In genomic region chr2:174568425-174568824, GRCh38 we compare ENCODE assay signal across 21 cellular contexts. TPM values are rescaled to one million over a fixed set of nuclear protein-coding genes. Genes with fewer than 3 reads are reported as not detected.
DNase-seq lines count a peak whose midpoint lies in the region; ATAC-seq and TF ChIP-seq lines count a peak whose summit lies in the region.
"Had no signal": no experiment of that assay in that cellular context is flagged by ENCODE, and none has a peak within 500 bp of the region (broad histone marks: within the 10 kb centered on the region; RNA-seq: fewer than 3 reads in every experiment).

No MANE protein-coding gene starts in this region.

- peaks cover 54% of the 10 kb centered on the region for H3K36me3 Mint-ChIP-seq in CD4-positive, CD25-positive, alpha-beta regulatory T cell
- H3K36me3 Mint-ChIP-seq in activated naive CD8-positive, alpha-beta T cell treated with anti-CD3 and anti-CD28 coated beads, Interleukin-2, amount 50 U/mL, for 24 hours (ENCODE audit: low read depth): peaks cover 74% of the 10 kb centered on the region

- TF ChIP-seq POLR2A in body of pancreas (IDR thresholded peaks at IDR 0.05): no peak

- H3K27ac ChIP-seq in CD4-positive, CD25-positive, alpha-beta regulatory T cell (ENCODE audit: insufficient read depth, low read length, poor library complexity, severe bottlenecking): peak overlapping the region; percentile 19
- H3K27ac ChIP-seq in body of pancreas (no peak overlapping the region), A673 (ENCODE audit: low read depth, low read length, poor library complexity, severe bottlenecking) (no peak overlapping the region)
- H3K27ac ChIP-seq: gastroesophageal sphincter, left lung, pancreas, PC-9, tibial nerve had no signal

- no peak for TF ChIP-seq CTCF in GM12865 (IDR thresholded peaks at IDR 0.05; ENCODE audit: insufficient read depth, low read depth, low read length, missing control alignments)
- TF ChIP-seq CTCF in body of pancreas (IDR thresholded peaks at IDR 0.05): no peak
- TF ChIP-seq CTCF in A673 (conservative IDR thresholded peaks at IDR 0.05; ENCODE audit: low read depth, low read length): no peak

- no peaks in the 10 kb centered on the region for H3K9me3 ChIP-seq in CD4-positive, CD25-positive, alpha-beta regulatory T cell (ENCODE audit: control insufficient read depth in 2 of 2, low read length in 2 of 2)
- no peaks in the 10 kb centered on the region for H3K9me3 ChIP-seq in body of pancreas
- H3K9me3 ChIP-seq in A673 (ENCODE audit: low read depth, low read length, poor library complexity, severe bottlenecking): no peaks in the 10 kb centered on the region
- H3K9me3 ChIP-seq: BE2C, gastroesophageal sphincter, left lung, pancreas, tibial nerve had no signal

- peaks cover 14% of the 10 kb centered on the region for H3K4me1 ChIP-seq in CD4-positive, CD25-positive, alpha-beta regulatory T cell (ENCODE audit: control insufficient read depth, insufficient read depth, low read length, poor library complexity, severe bottlenecking)
- H3K4me1 ChIP-seq in body of pancreas (peaks cover 6% of the 10 kb centered on the region), A673 (ENCODE audit: insufficient read depth, low read length, poor library complexity, severe bottlenecking) (no peaks in the 10 kb centered on the region)
- H3K4me1 ChIP-seq: BE2C had no signal

- peaks cover 98% of the 10 kb centered on the region for H3K36me3 ChIP-seq in CD4-positive, CD25-positive, alpha-beta regulatory T cell (ENCODE audit: control insufficient read depth, insufficient read depth, low read length)
- H3K36me3 ChIP-seq in body of pancreas (replicated peaks in 1 of 2; ENCODE audit: insufficient read depth in 1 of 2, low read depth in 2 of 2): no peaks in the 10 kb centered on the region
- no peaks in the 10 kb centered on the region for H3K36me3 ChIP-seq in A673 (ENCODE audit: insufficient read depth, low read length, poor library complexity, severe bottlenecking)
- H3K36me3 ChIP-seq: BE2C, pancreas had no signal

- no peak for DNase-seq in CD4-positive, CD25-positive, alpha-beta regulatory T cell
- DNase-seq in GM12865 (ENCODE audit: low read depth) (peak; percentile 25), NCI-H1694 treated with DMSO at 0.1 percent for 48 hours (lab: John Stamatoyannopoulos, UW) (peak; percentile 68), NAMALWA (ENCODE audit: low spot score) (no peak), body of pancreas (no peak), occipital lobe (lab: John Stamatoyannopoulos, UW) (no peak), A673 (ENCODE audit: low spot score) (no peak)
- no peak for DNase-seq in activated naive CD8-positive, alpha-beta T cell treated with anti-CD3 and anti-CD28 coated beads, Interleukin-2, amount 50 U/mL, for 24 hours
- DNase-seq: activated effector memory CD4-positive, alpha-beta T cell treated with Interleukin-2 at 50 U/mL for 16 hours; BE2C; cortex of kidney; left lung; NCI-H1092 treated with DMSO at 0.1 percent for 48 hours; NCI-H2227 treated with DMSO at 0.1 percent for 48 hours; pancreas; PC-9; stimulated activated CD4-positive, alpha-beta T cell treated with anti-CD3 and anti-CD28 coated beads, Interleukin-4, amount 100 ng/mL, for 4 hours had no signal

- H3K4me3 ChIP-seq in CD4-positive, CD25-positive, alpha-beta regulatory T cell (ENCODE audit: low read depth, low read length): no peak overlapping the region
- no peak overlapping the region for H3K4me3 ChIP-seq in GM12865 (ENCODE audit: low read depth, low read length)
- no peak overlapping the region for H3K4me3 ChIP-seq in body of pancreas
- no peak overlapping the region for H3K4me3 ChIP-seq in A673 (ENCODE audit: low read depth, low read length, poor library complexity, severe bottlenecking)
- H3K4me3 ChIP-seq: gastroesophageal sphincter, left lung, pancreas, PC-9, tibial nerve had no signal

- POLR2A ChIA-PET in A673 (lab: Charles Lee; ENCODE audit: low non-redundant PET): no interaction called here

- no peaks in the 10 kb centered on the region for H3K9me3 Mint-ChIP-seq in CD4-positive, CD25-positive, alpha-beta regulatory T cell
- no peaks in the 10 kb centered on the region for H3K9me3 Mint-ChIP-seq in activated naive CD8-positive, alpha-beta T cell treated with anti-CD3 and anti-CD28 coated beads, Interleukin-2, amount 50 U/mL, for 24 hours
- H3K9me3 Mint-ChIP-seq: brain, IgD-negative memory B cell had no signal

- BruUV-seq in A673 (replicated peaks; lab: Mats Ljungman, UMichigan): no TSS peak

- peak overlapping the region in 1 of 3 donors; percentile 80 for H3K27ac Mint-ChIP-seq in CD4-positive, CD25-positive, alpha-beta regulatory T cell
- H3K27ac Mint-ChIP-seq in activated naive CD8-positive, alpha-beta T cell treated with anti-CD3 and anti-CD28 coated beads, Interleukin-2, amount 50 U/mL, for 24 hours: peak overlapping the region; percentile 75
- H3K27ac Mint-ChIP-seq: brain had no signal

- CTCF ChIA-PET in A673 (lab: Charles Lee): no interaction called here

- no peak overlapping the region for H3K4me3 Mint-ChIP-seq in CD4-positive, CD25-positive, alpha-beta regulatory T cell
- no peak overlapping the region for H3K4me3 Mint-ChIP-seq in activated naive CD8-positive, alpha-beta T cell treated with anti-CD3 and anti-CD28 coated beads, Interleukin-2, amount 50 U/mL, for 24 hours
- H3K4me3 Mint-ChIP-seq: brain, IgD-negative memory B cell had no signal

- no peaks in the 10 kb centered on the region for H3K27me3 Mint-ChIP-seq in CD4-positive, CD25-positive, alpha-beta regulatory T cell
- H3K27me3 Mint-ChIP-seq in activated naive CD8-positive, alpha-beta T cell treated with anti-CD3 and anti-CD28 coated beads, Interleukin-2, amount 50 U/mL, for 24 hours: no peaks in the 10 kb centered on the region
- H3K27me3 Mint-ChIP-seq: IgD-negative memory B cell had no signal

- no peaks in the 10 kb centered on the region for H3K27me3 ChIP-seq in CD4-positive, CD25-positive, alpha-beta regulatory T cell (ENCODE audit: control insufficient read depth, insufficient read depth, low read length)
- H3K27me3 ChIP-seq in body of pancreas (no peaks in the 10 kb centered on the region), A673 (replicated peaks; ENCODE audit: insufficient read depth, low read depth, low read length, poor library complexity) (no peaks in the 10 kb centered on the region)
- H3K27me3 ChIP-seq: BE2C, gastroesophageal sphincter, left lung, pancreas, tibial nerve had no signal

- no peak for ATAC-seq in CD4-positive, CD25-positive, alpha-beta regulatory T cell (ENCODE audit: low read depth in 2 of 2)
- no peak for ATAC-seq in activated naive CD8-positive, alpha-beta T cell treated with anti-CD3 and anti-CD28 coated beads, Interleukin-2, amount 50 U/mL, for 24 hours
- no peak for ATAC-seq in body of pancreas
- ATAC-seq: gastroesophageal sphincter, left lung, pancreas had no signal

- H3K4me1 Mint-ChIP-seq in CD4-positive, CD25-positive, alpha-beta regulatory T cell: peaks cover 34 to 49% (median 40%) of the 10 kb centered on the region in 4 donors
- peaks cover 43% of the 10 kb centered on the region for H3K4me1 Mint-ChIP-seq in activated naive CD8-positive, alpha-beta T cell treated with anti-CD3 and anti-CD28 coated beads, Interleukin-2, amount 50 U/mL, for 24 hours
- H3K4me1 Mint-ChIP-seq: brain had no signal

- intact Hi-C loops in body of pancreas (cut with DNase I): no loop called here
- intact Hi-C loops in A673 (cut with micrococcal nuclease; ENCODE audit: unreplicated experiment): no loop called here

RNA-seq across cellular contexts. Expression of gene WIPF1, which starts 29.2 kb away (rescaled TPM):
- 473 TPM for total RNA-seq in CD4-positive, CD25-positive, alpha-beta regulatory T cell
- polyA plus RNA-seq in CD4-positive, CD25-positive, alpha-beta regulatory T cell: 100 to 1,000 TPM in 2 of 4 donors, 10 to 100 TPM in 2; 95.5 to 114 (median 105) TPM
- total RNA-seq in body of pancreas (10 to 100 TPM in 1 of 2 donors, 1 to 10 TPM in 1; 8.0 to 15.5 TPM), occipital lobe (2.7 TPM), A673 (2021) (1.1 and 1.7 TPM in 2 replicates)

Comparison
In these comparisons a context has a peak if more than half of its experiments do, and no peak if none do; other contexts are left out.
1. DNase-seq: peak in GM12865 (single experiment) and NCI-H1694 treated with DMSO at 0.1 percent for 48 hours (single experiment); none in CD4-positive, CD25-positive, alpha-beta regulatory T cell (0 of 3), activated naive CD8-positive, alpha-beta T cell treated with anti-CD3 and anti-CD28 coated beads, Interleukin-2, amount 50 U/mL, for 24 hours (single experiment), NAMALWA (single experiment), body of pancreas (0 of 4), occipital lobe (single experiment) and A673 (single experiment).
2. RNA of gene WIPF1, which starts 29.2 kb away (total RNA-seq): 473 TPM in CD4-positive, CD25-positive, alpha-beta regulatory T cell (single experiment); 8.0 to 15.5 TPM in body of pancreas, 2.7 TPM in occipital lobe (single experiment) and 1.1 to 1.7 TPM in A673; every median in the first group is over 10 times any median in the second.